Comparison of ENCODE assay signal across 8 cellular contexts in genomic region chr7:98831641-98832221, GRCh38.
A peak's percentile ranks its signal among the peaks of the same experiment; 100 is the strongest.
DNase-seq lines count a peak whose midpoint lies in the region; ATAC-seq and TF ChIP-seq lines count a peak whose summit lies in the region.

No MANE protein-coding gene starts in this region.

- peak; percentile 81 for DNase-seq in activated effector memory CD4-positive, alpha-beta T cell treated with anti-CD3 and anti-CD28 coated beads, Interleukin-2, amount 50 U/mL, for 16 hours
- DNase-seq in activated effector memory CD4-positive, alpha-beta T cell treated with Interleukin-2 at 50 U/mL for 16 hours: no peak
- DNase-seq in activated CD4-positive, alpha-beta T cell treated with anti-CD3 and anti-CD28 coated beads for 24 hours (ENCODE audit: low read depth in 2 of 2): peak; percentile 18 to 30
- DNase-seq in fibroblast of mammary gland (ENCODE audit: low read depth): peak; percentile 44
- DNase-seq in stimulated activated CD8-positive, alpha-beta memory T cell treated with anti-CD3 and anti-CD28 coated beads, Interleukin-2, amount 100 ng/mL, for 48 hours (ENCODE audit: low read depth in 2 of 2): peak; percentile 23 to 46
- no peak for DNase-seq in T1000 (lab: John Stamatoyannopoulos, UW)

- peak; percentile 60 for TF ChIP-seq CTCF in fibroblast of mammary gland (conservative IDR thresholded peaks at IDR 0.05; ENCODE audit: control insufficient read depth, insufficient read depth, low read depth, low read length)

- H3K4me3 ChIP-seq in fibroblast of mammary gland (ENCODE audit: control insufficient read depth, low read depth, low read length): no peak overlapping the region

- no peak for ATAC-seq in HG03521 (IDR thresholded peaks at IDR 0.05; ENCODE audit: unreplicated experiment)
- ATAC-seq in GM18909 (IDR thresholded peaks at IDR 0.05; ENCODE audit: poor library complexity, unreplicated experiment): no peak

Comparison
In these comparisons a context has a peak if more than half of its experiments do, and no peak if none do; other contexts are left out.
1. DNase-seq: peak in activated effector memory CD4-positive, alpha-beta T cell treated with anti-CD3 and anti-CD28 coated beads, Interleukin-2, amount 50 U/mL, for 16 hours (single experiment), activated CD4-positive, alpha-beta T cell treated with anti-CD3 and anti-CD28 coated beads for 24 hours (2 of 2), fibroblast of mammary gland (single experiment) and stimulated activated CD8-positive, alpha-beta memory T cell treated with anti-CD3 and anti-CD28 coated beads, Interleukin-2, amount 100 ng/mL, for 48 hours (2 of 2); none in activated effector memory CD4-positive, alpha-beta T cell treated with Interleukin-2 at 50 U/mL for 16 hours (single experiment) and T1000 (single experiment).